Comparison of ENCODE assay signal across 12 cellular contexts in the genomic region with DNA sequence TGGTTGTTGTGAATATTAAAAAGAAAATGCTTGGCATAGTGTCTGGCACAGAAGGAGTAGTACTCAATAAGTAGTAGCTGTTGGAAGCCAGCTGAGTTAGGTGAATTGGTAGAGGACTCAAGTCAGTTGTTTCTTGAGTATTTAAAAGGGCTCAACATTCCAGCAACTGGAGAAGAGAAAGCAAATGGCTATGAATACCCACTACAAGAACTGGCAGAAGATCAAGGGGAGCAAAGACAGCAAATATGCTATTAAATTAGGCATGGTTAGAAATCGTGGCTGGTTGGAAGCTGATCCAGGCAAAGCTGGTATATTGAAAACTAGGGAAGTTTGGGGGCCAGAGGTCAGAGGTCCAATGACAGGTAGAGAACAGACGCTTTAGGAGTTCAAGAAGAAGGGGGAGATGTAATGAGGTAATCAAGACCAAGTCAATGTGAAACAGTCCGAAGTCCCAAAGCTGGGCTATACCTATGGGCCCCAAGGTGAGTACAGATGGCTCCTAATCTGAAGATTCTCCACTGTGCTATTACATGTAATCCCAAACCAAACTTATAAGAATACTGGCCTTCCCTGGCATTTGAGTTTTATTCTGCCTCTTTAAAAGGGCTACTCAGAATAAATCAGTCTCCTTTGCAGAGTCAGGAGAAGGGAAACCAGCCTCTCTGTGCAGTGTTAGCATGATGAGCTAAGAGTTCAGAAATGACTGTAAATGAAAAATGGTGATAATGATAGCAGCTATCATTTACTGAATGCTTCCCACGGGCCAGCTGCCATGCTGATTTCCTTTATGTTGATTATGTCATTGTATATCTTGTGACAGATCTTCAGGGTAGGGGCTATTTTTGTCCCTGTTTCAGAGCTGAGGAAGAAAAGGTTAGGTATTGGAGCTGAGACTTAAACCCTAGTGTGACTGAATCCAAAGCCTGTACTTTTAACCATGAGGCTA.
A peak's percentile ranks its signal among the peaks of the same experiment; 100 is the strongest.
DNase-seq lines count a peak whose midpoint lies in the region; ATAC-seq and TF ChIP-seq lines count a peak whose summit lies in the region.
"Had no signal": no experiment of that assay in that cellular context is flagged by ENCODE, and none has a peak within 500 bp of the region (broad histone marks: within the 10 kb centered on the region; RNA-seq: fewer than 3 reads in every experiment).

No MANE protein-coding gene starts in this region.

- no peak overlapping the region for H3K27ac Mint-ChIP-seq in activated CD4-positive, alpha-beta memory T cell treated with anti-CD3 and anti-CD28 coated beads for 36 hours
- H3K27ac Mint-ChIP-seq in activated CD4-positive, alpha-beta memory T cell treated with anti-CD3 and anti-CD28 coated beads, Interleukin-2, amount 10 ng/mL, durations not matched to agents 7 days and 5 days: no peak overlapping the region
- H3K27ac Mint-ChIP-seq in T-helper 2 cell treated with Interferon-gamma antibody and Interleukin-4, amounts not matched to agents 5 μg/mL and 100 μg/mL, for 36 hours: no peak overlapping the region
- H3K27ac Mint-ChIP-seq in activated T-helper 2 cell treated with anti-CD3 and anti-CD28 coated beads, Interferon-gamma antibody, Interleukin-2, Interleukin-4, amounts not matched to agents 10 μg/mL and 5 μg/mL and 100 μg/mL, durations not matched to agents 14 hours and 24 hours and 36 hours: no peak overlapping the region

- H3K27ac ChIP-seq in gastrocnemius medialis: peak overlapping the region in 3 of 4 donors; percentile 1 to 41 (median 36)
- H3K27ac ChIP-seq: breast epithelium had no signal

- intact Hi-C loops in activated CD4-positive, alpha-beta memory T cell treated with anti-CD3 and anti-CD28 coated beads for 36 hours (cut with micrococcal nuclease): no loop called here
- intact Hi-C loops in gastrocnemius medialis (cut with DNase I; ENCODE audit: low total_unique reads): no loop called here
- intact Hi-C loops in activated T-helper 2 cell treated with anti-CD3 and anti-CD28 coated beads, Interferon-gamma antibody, Interleukin-2, Interleukin-4, amounts not matched to agents 10 μg/mL and 5 μg/mL and 100 μg/mL, durations not matched to agents 14 hours and 24 hours and 36 hours (cut with micrococcal nuclease): no loop called here

- H3K4me1 ChIP-seq in gastrocnemius medialis: peaks cover 30% of the 10 kb centered on the region in 2 donors

- peak; percentile 40 for DNase-seq in activated CD4-positive, alpha-beta memory T cell treated with anti-CD3 and anti-CD28 coated beads for 36 hours
- DNase-seq in activated CD4-positive, alpha-beta memory T cell treated with anti-CD3 and anti-CD28 coated beads, Interleukin-2, amount 10 ng/mL, durations not matched to agents 7 days and 5 days: no peak
- peak; percentile 68 for DNase-seq in GM20000 (ENCODE audit: low spot score)
- peak; percentile 27 for DNase-seq in T-helper 2 cell treated with Interferon-gamma antibody and Interleukin-4, amounts not matched to agents 5 μg/mL and 100 μg/mL, for 36 hours (ENCODE audit: low spot score)
- no peak for DNase-seq in gastrocnemius medialis
- DNase-seq in activated T-helper 2 cell treated with anti-CD3 and anti-CD28 coated beads, Interferon-gamma antibody, Interleukin-2, Interleukin-4, amounts not matched to agents 10 μg/mL and 5 μg/mL and 100 μg/mL, durations not matched to agents 14 hours and 24 hours and 36 hours (ENCODE audit: low spot score): no peak
- DNase-seq in NOMO-1 treated with dmso at 0.1 percent for 144 hours (lab: John Stamatoyannopoulos, UW; ENCODE audit: unreplicated experiment): no peak
- DNase-seq: hippocampal formation, NCI-H446 treated with DMSO at 0.1 percent for 48 hours had no signal

- no peak overlapping the region for H3K4me3 ChIP-seq in gastrocnemius medialis
- H3K4me3 ChIP-seq: breast epithelium had no signal

- H3K9me3 ChIP-seq in gastrocnemius medialis: no peaks in the 10 kb centered on the region
- H3K9me3 ChIP-seq: breast epithelium had no signal

- ATAC-seq in gastrocnemius medialis: no peak
- ATAC-seq in GM21381 (IDR thresholded peaks at IDR 0.05; ENCODE audit: unreplicated experiment): no peak
- ATAC-seq: left lobe of liver had no signal

- no peak overlapping the region for H3K4me3 Mint-ChIP-seq in activated CD4-positive, alpha-beta memory T cell treated with anti-CD3 and anti-CD28 coated beads for 36 hours
- no peak overlapping the region for H3K4me3 Mint-ChIP-seq in activated CD4-positive, alpha-beta memory T cell treated with anti-CD3 and anti-CD28 coated beads, Interleukin-2, amount 10 ng/mL, durations not matched to agents 7 days and 5 days
- H3K4me3 Mint-ChIP-seq in T-helper 2 cell treated with Interferon-gamma antibody and Interleukin-4, amounts not matched to agents 5 μg/mL and 100 μg/mL, for 36 hours: no peak overlapping the region
- H3K4me3 Mint-ChIP-seq in activated T-helper 2 cell treated with anti-CD3 and anti-CD28 coated beads, Interferon-gamma antibody, Interleukin-2, Interleukin-4, amounts not matched to agents 10 μg/mL and 5 μg/mL and 100 μg/mL, durations not matched to agents 14 hours and 24 hours and 36 hours (ENCODE audit: low read depth): no peak overlapping the region

- no peaks in the 10 kb centered on the region for H3K27me3 ChIP-seq in gastrocnemius medialis
- H3K27me3 ChIP-seq: breast epithelium had no signal

- TF ChIP-seq CTCF in GM20000 (IDR thresholded peaks at IDR 0.05; ENCODE audit: extremely low read depth, missing control alignments) (no peak), gastrocnemius medialis (IDR thresholded peaks at IDR 0.05 in 4 of 5, conservative IDR thresholded peaks at IDR 0.05 in 1 of 5) (no peak)

- CTCF ChIA-PET in activated CD4-positive, alpha-beta memory T cell treated with anti-CD3 and anti-CD28 coated beads for 36 hours (lab: Charles Lee): interaction anchor here (0.6 to 3.2 kb wide), 6 partner anchors 25 to 731 kb away, joined by 3 to 14 read pairs (median 4); no protein-coding TSS in a partner anchor
- CTCF ChIA-PET in activated CD4-positive, alpha-beta memory T cell treated with anti-CD3 and anti-CD28 coated beads, Interleukin-2, amount 10 ng/mL, durations not matched to agents 7 days and 5 days (lab: Charles Lee): interaction anchor here (0.6 to 3.2 kb wide), 2 partner anchors 24 to 305 kb away, joined by 3 to 10 read pairs; no protein-coding TSS in a partner anchor

- no peak for TF ChIP-seq POLR2A in gastrocnemius medialis (IDR thresholded peaks at IDR 0.05)

- H3K27me3 Mint-ChIP-seq in activated CD4-positive, alpha-beta memory T cell treated with anti-CD3 and anti-CD28 coated beads for 36 hours: no peaks in the 10 kb centered on the region
- H3K27me3 Mint-ChIP-seq in activated CD4-positive, alpha-beta memory T cell treated with anti-CD3 and anti-CD28 coated beads, Interleukin-2, amount 10 ng/mL, durations not matched to agents 7 days and 5 days: no peaks in the 10 kb centered on the region
- no peaks in the 10 kb centered on the region for H3K27me3 Mint-ChIP-seq in T-helper 2 cell treated with Interferon-gamma antibody and Interleukin-4, amounts not matched to agents 5 μg/mL and 100 μg/mL, for 36 hours (ENCODE audit: low read depth)
- H3K27me3 Mint-ChIP-seq in activated T-helper 2 cell treated with anti-CD3 and anti-CD28 coated beads, Interferon-gamma antibody, Interleukin-2, Interleukin-4, amounts not matched to agents 10 μg/mL and 5 μg/mL and 100 μg/mL, durations not matched to agents 14 hours and 24 hours and 36 hours (ENCODE audit: low read depth): peaks cover 12% of the 10 kb centered on the region

- H3K36me3 ChIP-seq in gastrocnemius medialis: no peaks in the 10 kb centered on the region
- H3K36me3 ChIP-seq: breast epithelium had no signal

- no peaks in the 10 kb centered on the region for H3K9me3 Mint-ChIP-seq in activated CD4-positive, alpha-beta memory T cell treated with anti-CD3 and anti-CD28 coated beads for 36 hours
- no peaks in the 10 kb centered on the region for H3K9me3 Mint-ChIP-seq in activated CD4-positive, alpha-beta memory T cell treated with anti-CD3 and anti-CD28 coated beads, Interleukin-2, amount 10 ng/mL, durations not matched to agents 7 days and 5 days
- no peaks in the 10 kb centered on the region for H3K9me3 Mint-ChIP-seq in T-helper 2 cell treated with Interferon-gamma antibody and Interleukin-4, amounts not matched to agents 5 μg/mL and 100 μg/mL, for 36 hours
- H3K9me3 Mint-ChIP-seq in activated T-helper 2 cell treated with anti-CD3 and anti-CD28 coated beads, Interferon-gamma antibody, Interleukin-2, Interleukin-4, amounts not matched to agents 10 μg/mL and 5 μg/mL and 100 μg/mL, durations not matched to agents 14 hours and 24 hours and 36 hours: no peaks in the 10 kb centered on the region

- H3K36me3 Mint-ChIP-seq in activated CD4-positive, alpha-beta memory T cell treated with anti-CD3 and anti-CD28 coated beads for 36 hours: no peaks in the 10 kb centered on the region
- H3K36me3 Mint-ChIP-seq in activated CD4-positive, alpha-beta memory T cell treated with anti-CD3 and anti-CD28 coated beads, Interleukin-2, amount 10 ng/mL, durations not matched to agents 7 days and 5 days (ENCODE audit: low read depth): no peaks in the 10 kb centered on the region
- no peaks in the 10 kb centered on the region for H3K36me3 Mint-ChIP-seq in T-helper 2 cell treated with Interferon-gamma antibody and Interleukin-4, amounts not matched to agents 5 μg/mL and 100 μg/mL, for 36 hours (ENCODE audit: low read depth)
- H3K36me3 Mint-ChIP-seq in activated T-helper 2 cell treated with anti-CD3 and anti-CD28 coated beads, Interferon-gamma antibody, Interleukin-2, Interleukin-4, amounts not matched to agents 10 μg/mL and 5 μg/mL and 100 μg/mL, durations not matched to agents 14 hours and 24 hours and 36 hours (ENCODE audit: low read depth): no peaks in the 10 kb centered on the region

- POLR2A ChIA-PET in activated CD4-positive, alpha-beta memory T cell treated with anti-CD3 and anti-CD28 coated beads for 36 hours (lab: Charles Lee): interaction anchor here (1.0 kb wide), 1 partner anchor 124 kb away, joined by 3 read pairs; a partner anchor contains a TSS
- POLR2A ChIA-PET in activated CD4-positive, alpha-beta memory T cell treated with anti-CD3 and anti-CD28 coated beads, Interleukin-2, amount 10 ng/mL, durations not matched to agents 7 days and 5 days (lab: Charles Lee): no interaction called here

- H3K4me1 Mint-ChIP-seq in activated CD4-positive, alpha-beta memory T cell treated with anti-CD3 and anti-CD28 coated beads for 36 hours (ENCODE audit: low read depth): peaks cover 10% of the 10 kb centered on the region
- H3K4me1 Mint-ChIP-seq in activated CD4-positive, alpha-beta memory T cell treated with anti-CD3 and anti-CD28 coated beads, Interleukin-2, amount 10 ng/mL, durations not matched to agents 7 days and 5 days: peaks cover 16% of the 10 kb centered on the region
- peaks cover 9% of the 10 kb centered on the region for H3K4me1 Mint-ChIP-seq in T-helper 2 cell treated with Interferon-gamma antibody and Interleukin-4, amounts not matched to agents 5 μg/mL and 100 μg/mL, for 36 hours (ENCODE audit: low read depth)
- peaks cover 17% of the 10 kb centered on the region for H3K4me1 Mint-ChIP-seq in activated T-helper 2 cell treated with anti-CD3 and anti-CD28 coated beads, Interferon-gamma antibody, Interleukin-2, Interleukin-4, amounts not matched to agents 10 μg/mL and 5 μg/mL and 100 μg/mL, durations not matched to agents 14 hours and 24 hours and 36 hours (ENCODE audit: low read depth)

- in situ Hi-C loops in gastrocnemius medialis (cut with MboI; ENCODE audit: low sequenced_read_pairs in 4 of 4): no loop called here

Comparison
In these comparisons a context has a peak if more than half of its experiments do, and no peak if none do; other contexts are left out.
1. DNase-seq: peak in activated CD4-positive, alpha-beta memory T cell treated with anti-CD3 and anti-CD28 coated beads for 36 hours (single experiment), GM20000 (single experiment) and T-helper 2 cell treated with Interferon-gamma antibody and Interleukin-4, amounts not matched to agents 5 μg/mL and 100 μg/mL, for 36 hours (single experiment); none in activated CD4-positive, alpha-beta memory T cell treated with anti-CD3 and anti-CD28 coated beads, Interleukin-2, amount 10 ng/mL, durations not matched to agents 7 days and 5 days (single experiment), gastrocnemius medialis (0 of 2), activated T-helper 2 cell treated with anti-CD3 and anti-CD28 coated beads, Interferon-gamma antibody, Interleukin-2, Interleukin-4, amounts not matched to agents 10 μg/mL and 5 μg/mL and 100 μg/mL, durations not matched to agents 14 hours and 24 hours and 36 hours (single experiment) and NOMO-1 treated with dmso at 0.1 percent for 144 hours (single experiment).